In the genomic region with DNA sequence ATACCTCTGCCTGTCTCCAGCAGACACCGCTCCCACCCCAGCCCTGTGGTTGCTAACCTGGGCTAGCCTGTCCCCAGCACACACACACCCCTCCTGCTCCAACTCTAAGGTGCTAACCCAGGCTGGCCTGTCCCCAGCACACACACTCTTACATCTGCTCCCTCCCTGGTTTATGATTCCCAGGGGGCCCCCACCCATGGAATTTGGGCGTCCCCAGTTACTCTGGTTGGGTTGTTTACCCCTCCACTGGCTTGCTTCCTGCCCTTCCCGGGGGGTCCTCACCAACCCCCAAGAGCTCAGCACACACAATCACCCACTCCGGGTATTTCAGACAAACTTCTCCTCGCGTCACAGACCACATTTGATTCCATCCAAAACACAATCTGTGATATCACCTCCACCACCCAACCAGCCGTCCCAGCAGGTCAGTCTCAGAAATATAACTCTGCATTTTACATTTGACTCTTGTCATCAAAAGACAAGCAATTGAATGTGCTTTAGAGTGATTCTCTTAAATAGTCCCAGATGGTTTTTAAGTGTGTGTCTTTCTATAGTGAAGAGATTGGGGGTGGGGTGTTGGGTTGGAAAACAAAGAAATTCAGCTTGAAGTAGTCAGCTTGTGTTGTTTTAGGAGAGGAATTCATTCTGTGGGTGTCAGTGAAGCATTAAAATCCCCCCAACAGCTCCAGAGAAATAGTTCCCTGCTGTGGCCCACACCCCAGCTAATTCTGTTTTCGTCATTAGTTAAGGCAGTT, we compare ENCODE assay signal across 13 cellular contexts. TPM values are rescaled to one million over a fixed set of nuclear protein-coding genes. Genes with fewer than 3 reads are reported as not detected.
A peak's percentile ranks its signal among the peaks of the same experiment; 100 is the strongest.
DNase-seq lines count a peak whose midpoint lies in the region; ATAC-seq and TF ChIP-seq lines count a peak whose summit lies in the region.
"Had no signal": no experiment of that assay in that cellular context is flagged by ENCODE, and none has a peak within 500 bp of the region (broad histone marks: within the 10 kb centered on the region; RNA-seq: fewer than 3 reads in every experiment).

No MANE protein-coding gene starts in this region.

- H3K27me3 ChIP-seq in left ventricle myocardium inferior (ENCODE audit: low read depth), result no peaks in the 10 kb centered on the region
- no peaks in the 10 kb centered on the region for H3K27me3 ChIP-seq in endodermal cell (ENCODE audit: control insufficient read depth, insufficient read depth, low read length, poor library complexity, severe bottlenecking)
- no peaks in the 10 kb centered on the region for H3K27me3 ChIP-seq in vagina

- DNase-seq in left ventricle myocardium inferior, result no peak
- DNase-seq in Right ventricle myocardium superior, result no peak
- peak; percentile 90 for DNase-seq in endodermal cell
- DNase-seq in mesothelial cell of epicardium (ENCODE audit: low spot score in 2 of 2, unreplicated experiment in 2 of 2), result no peak
- no peak for DNase-seq in vagina (ENCODE audit: extremely low spot score in 2 of 2)
- DNase-seq in immature natural killer cell, result no peak
- DNase-seq: activated T-cell treated with anti-CD3 and anti-CD28 coated beads, Interleukin-2, amount 50 U/mL, for 48 hours; GDM1; NCI-H146; stimulated activated CD4-positive, alpha-beta T cell treated with anti-CD3 and anti-CD28 coated beads, Interleukin-4, amount 100 ng/mL, for 1 hour had no signal

- H3K27me3 Mint-ChIP-seq in endodermal cell (ENCODE audit: insufficient read depth) (no peaks in the 10 kb centered on the region), mesothelial cell of epicardium (ENCODE audit: low read depth) (no peaks in the 10 kb centered on the region), immature natural killer cell (ENCODE audit: low read depth in 3 of 3) (peaks cover 4 to 5% (median 5%) of the 10 kb centered on the region in 3 donors)
- peaks cover 42% of the 10 kb centered on the region for H3K27me3 Mint-ChIP-seq in activated T-helper 17 cell treated with anti-CD3 and anti-CD28 coated beads, Interleukin-2, amount 50 U/mL, for 72 hours

- H3K4me1 ChIP-seq in left ventricle myocardium inferior (peaks cover 98% of the 10 kb centered on the region), endodermal cell (ENCODE audit: control insufficient read depth, insufficient read depth, low read length) (peaks cover 23% of the 10 kb centered on the region), vagina (peaks cover 60% of the 10 kb centered on the region)

- H3K9me3 ChIP-seq in left ventricle myocardium inferior (replicated peaks) (no peaks in the 10 kb centered on the region), endodermal cell (ENCODE audit: control insufficient read depth, low read length) (no peaks in the 10 kb centered on the region), vagina (no peaks in the 10 kb centered on the region)
- H3K9me3 ChIP-seq: neutrophil had no signal

- TF ChIP-seq CTCF in left ventricle myocardium inferior (IDR thresholded peaks at IDR 0.05; ENCODE audit: borderline replicate concordance) (no peak), endodermal cell (conservative IDR thresholded peaks at IDR 0.05) (no peak), mesothelial cell of epicardium (IDR thresholded peaks at IDR 0.05; ENCODE audit: unreplicated experiment) (no peak), vagina (IDR thresholded peaks at IDR 0.05) (no peak)

- H3K4me1 Mint-ChIP-seq in endodermal cell, result peaks cover 76% of the 10 kb centered on the region
- peaks cover 42% of the 10 kb centered on the region for H3K4me1 Mint-ChIP-seq in mesothelial cell of epicardium
- no peaks in the 10 kb centered on the region for H3K4me1 Mint-ChIP-seq in activated T-helper 17 cell treated with anti-CD3 and anti-CD28 coated beads, Interleukin-2, amount 50 U/mL, for 72 hours
- H3K4me1 Mint-ChIP-seq in immature natural killer cell, result no peaks in the 10 kb centered on the region

- 46% methylated on average over 7 of the region's 8 CpGs for WGBS in endodermal cell (ENCODE audit: insufficient coverage in 1 of 2, insufficient read length in 1 of 2), 2 experiments

- H3K27ac Mint-ChIP-seq in endodermal cell (peak overlapping the region; percentile 98), mesothelial cell of epicardium (peak overlapping the region; percentile 72), immature natural killer cell (no peak overlapping the region)
- no peak overlapping the region for H3K27ac Mint-ChIP-seq in activated T-helper 17 cell treated with anti-CD3 and anti-CD28 coated beads, Interleukin-2, amount 50 U/mL, for 72 hours

- H3K36me3 ChIP-seq in left ventricle myocardium inferior (no peaks in the 10 kb centered on the region), endodermal cell (ENCODE audit: control insufficient read depth, insufficient read depth, low read length) (peaks cover 78% of the 10 kb centered on the region), vagina (no peaks in the 10 kb centered on the region)
- H3K36me3 ChIP-seq: neutrophil had no signal

- no peak for ATAC-seq in Right ventricle myocardium superior (ENCODE audit: poor library complexity)
- no peak for ATAC-seq in HG02623 (IDR thresholded peaks at IDR 0.05; ENCODE audit: unreplicated experiment)
- no peak for ATAC-seq in activated T-helper 17 cell treated with anti-CD3 and anti-CD28 coated beads, Interleukin-2, amount 50 U/mL, for 72 hours (replicated peaks)

- TF ChIP-seq POLR2A in vagina (IDR thresholded peaks at IDR 0.05), result no peak

- H3K9me3 Mint-ChIP-seq in endodermal cell (no peaks in the 10 kb centered on the region), mesothelial cell of epicardium (no peaks in the 10 kb centered on the region), immature natural killer cell (no peaks in the 10 kb centered on the region)
- no peaks in the 10 kb centered on the region for H3K9me3 Mint-ChIP-seq in activated T-helper 17 cell treated with anti-CD3 and anti-CD28 coated beads, Interleukin-2, amount 50 U/mL, for 72 hours

- H3K27ac ChIP-seq in left ventricle myocardium inferior (replicated peaks) (peak overlapping the region; percentile 74), endodermal cell (ENCODE audit: low read depth, low read length) (no peak overlapping the region), vagina (peak overlapping the region; percentile 15)
- H3K27ac ChIP-seq: neutrophil had no signal

- H3K36me3 Mint-ChIP-seq in endodermal cell (ENCODE audit: low read depth), result peaks cover 68% of the 10 kb centered on the region
- H3K36me3 Mint-ChIP-seq in mesothelial cell of epicardium, result peaks cover 33% of the 10 kb centered on the region
- H3K36me3 Mint-ChIP-seq in activated T-helper 17 cell treated with anti-CD3 and anti-CD28 coated beads, Interleukin-2, amount 50 U/mL, for 72 hours (ENCODE audit: low read depth), result no peaks in the 10 kb centered on the region
- H3K36me3 Mint-ChIP-seq in immature natural killer cell, result no peaks in the 10 kb centered on the region

- peak overlapping the region; percentile 7 for H3K9ac ChIP-seq in endodermal cell (ENCODE audit: extremely low read depth, low read length, poor library complexity, severe bottlenecking)

- H3K4me3 Mint-ChIP-seq in endodermal cell (peak overlapping the region; percentile 49), mesothelial cell of epicardium (no peak overlapping the region), immature natural killer cell (no peak overlapping the region)
- H3K4me3 Mint-ChIP-seq in activated T-helper 17 cell treated with anti-CD3 and anti-CD28 coated beads, Interleukin-2, amount 50 U/mL, for 72 hours, result no peak overlapping the region

- H3K4me3 ChIP-seq in left ventricle myocardium inferior, result no peak overlapping the region
- H3K4me3 ChIP-seq in endodermal cell (ENCODE audit: low read length), result peak overlapping the region; percentile 19
- no peak overlapping the region for H3K4me3 ChIP-seq in vagina

- intact Hi-C loops in left ventricle myocardium inferior (cut with micrococcal nuclease) (no loop called here), Right ventricle myocardium superior (cut with DNase I) (no loop called here), vagina (cut with DNase I) (no loop called here)

RNA-seq across cellular contexts. Expression of a gene that starts 20.1 kb away (rescaled TPM):
- total RNA-seq in left ventricle myocardium inferior (117 TPM), Right ventricle myocardium superior (91.2 TPM), endodermal cell (100 to 1,000 TPM; 388 to 398 TPM), mesothelial cell of epicardium (432 to 469 TPM (median 449 TPM) in 3 replicates), vagina (180 TPM)
- polyA plus RNA-seq in endodermal cell (2013, experiment 1 of 2), result 216 TPM
- polyA plus RNA-seq in endodermal cell (2013, experiment 2 of 2), result 219 TPM
- under 1 TPM in 1 of 2 donors, not detected in 1; 0.56 TPM for total RNA-seq in activated T-helper 17 cell treated with anti-CD3 and anti-CD28 coated beads, Interleukin-2, amount 50 U/mL, for 72 hours
- polyA plus RNA-seq in immature natural killer cell, result not detected

RNA-seq across cellular contexts. Expression of a gene that starts 20.3 kb away (rescaled TPM):
- total RNA-seq in left ventricle myocardium inferior (120 TPM), Right ventricle myocardium superior (107 TPM), endodermal cell (100 to 1,000 TPM; 702 to 764 TPM), mesothelial cell of epicardium (341 to 362 TPM (median 347 TPM) in 3 replicates), vagina (178 TPM)
- polyA plus RNA-seq in endodermal cell (2013, experiment 1 of 2), result 174 TPM
- 194 TPM for polyA plus RNA-seq in endodermal cell (2013, experiment 2 of 2)
- total RNA-seq in activated T-helper 17 cell treated with anti-CD3 and anti-CD28 coated beads, Interleukin-2, amount 50 U/mL, for 72 hours, result not detected
- not detected for polyA plus RNA-seq in immature natural killer cell

Comparison
In these comparisons a context has a peak if more than half of its experiments do, and no peak if none do; other contexts are left out.
1. H3K27ac Mint-ChIP-seq: peak in endodermal cell (single experiment) and mesothelial cell of epicardium (single experiment); none in activated T-helper 17 cell treated with anti-CD3 and anti-CD28 coated beads, Interleukin-2, amount 50 U/mL, for 72 hours (single experiment) and immature natural killer cell (0 of 6).
2. RNA of a gene that starts 20.1 kb away (total RNA-seq): 432 to 469 TPM in mesothelial cell of epicardium, 388 to 398 TPM in endodermal cell, 180 TPM in vagina (single experiment), 117 TPM in left ventricle myocardium inferior (single experiment) and 91.2 TPM in Right ventricle myocardium superior (single experiment); 0.56 TPM in activated T-helper 17 cell treated with anti-CD3 and anti-CD28 coated beads, Interleukin-2, amount 50 U/mL, for 72 hours; every median in the first group is over 10 times any median in the second.
3. RNA of a gene that starts 20.3 kb away (total RNA-seq): 702 to 764 TPM in endodermal cell, 341 to 362 TPM in mesothelial cell of epicardium, 178 TPM in vagina (single experiment), 120 TPM in left ventricle myocardium inferior (single experiment) and 107 TPM in Right ventricle myocardium superior (single experiment); not detected in activated T-helper 17 cell treated with anti-CD3 and anti-CD28 coated beads, Interleukin-2, amount 50 U/mL, for 72 hours; every median in the first group is over 10 times any median in the second.